Comparison of ENCODE assay signal across 9 cellular contexts in genomic region chr4:2413821-2414610, GRCh38. TPM values are rescaled to one million over a fixed set of nuclear protein-coding genes. Genes with fewer than 3 reads are reported as not detected.
DNase-seq lines count a peak whose midpoint lies in the region; ATAC-seq and TF ChIP-seq lines count a peak whose summit lies in the region.
"Had no signal": no experiment of that assay in that cellular context is flagged by ENCODE, and none has a peak within 500 bp of the region (broad histone marks: within the 10 kb centered on the region; RNA-seq: fewer than 3 reads in every experiment).

No MANE protein-coding gene starts in this region.

- intact Hi-C loops in activated CD4-positive, alpha-beta T cell treated with anti-CD3 and anti-CD28 coated beads for 36 hours (cut with DNase I, micrococcal nuclease): loop anchor here (1.0 to 5.0 kb wide), 10 partner anchors 49 to 558 kb away; partner anchors contain the start of genes HAUS3 (in 2 of the 2), MXD4 (in 2 of the 2), POLN (in 2 of the 2) and RNF4 (in 2 of the 2)
- intact Hi-C loops in activated CD8-positive, alpha-beta T cell treated with anti-CD3 and anti-CD28 coated beads for 36 hours (cut with micrococcal nuclease): loop anchor here (2.0 to 5.0 kb wide), 3 partner anchors 132 to 172 kb away; partner anchors contain the start of genes HAUS3, MXD4 and POLN
- intact Hi-C loops in stomach (cut with DNase I; ENCODE audit: low total_unique reads): loop anchor here (10.0 kb wide), 1 partner anchor 169 kb away; the partner anchor contains the start of genes HAUS3 and POLN

- H3K4me3 ChIP-seq in gastroesophageal sphincter (no peak overlapping the region), stomach (peak overlapping the region in 1 of 4 donors; percentile 36)
- H3K4me3 ChIP-seq: lung had no signal

- CTCF ChIA-PET in activated CD4-positive, alpha-beta T cell treated with anti-CD3 and anti-CD28 coated beads for 36 hours (lab: Charles Lee): interaction anchor here (0.9 to 2.2 kb wide), 5 partner anchors 8 to 195 kb away, joined by 3 to 9 read pairs (median 3); partner anchors contain the start of gene RNF4
- CTCF ChIA-PET in activated CD8-positive, alpha-beta T cell treated with anti-CD3 and anti-CD28 coated beads for 36 hours (lab: Charles Lee): interaction anchor here (1.1 to 2.2 kb wide), 4 partner anchors 28 to 194 kb away, joined by 3 to 10 read pairs (median 7); partner anchors contain the start of gene RNF4

- no peaks in the 10 kb centered on the region for H3K36me3 ChIP-seq in gastroesophageal sphincter
- H3K36me3 ChIP-seq in stomach: no peaks in the 10 kb centered on the region

- H3K27me3 ChIP-seq in gastroesophageal sphincter (peaks cover 34% of the 10 kb centered on the region), stomach (peaks cover 0 to 28% (median 11%) of the 10 kb centered on the region in 3 donors)

- TF ChIP-seq CTCF in activated CD8-positive, alpha-beta T cell treated with anti-CD3 and anti-CD28 coated beads for 36 hours (IDR thresholded peaks at IDR 0.05): no peak
- TF ChIP-seq CTCF in gastroesophageal sphincter (IDR thresholded peaks at IDR 0.05): no peak
- no peak for TF ChIP-seq CTCF in stomach (IDR thresholded peaks at IDR 0.05)

- WGBS in gastroesophageal sphincter (ENCODE audit: low coverage in 1 of 2), 2 donors: 76% methylated on average over 3 of the region's 14 CpGs; no CpG with 5 or more reads in 1 of the 2 donors
- WGBS in stomach, 5 donors: 47 to 67% (median 57%) methylated on average over 11 to 14 of the region's 14 CpGs

- peak overlapping the region; percentile 70 for H3K4me3 Mint-ChIP-seq in activated CD4-positive, alpha-beta T cell treated with anti-CD3 and anti-CD28 coated beads for 36 hours
- H3K4me3 Mint-ChIP-seq in activated CD8-positive, alpha-beta T cell treated with anti-CD3 and anti-CD28 coated beads for 36 hours: peak overlapping the region; percentile 56

- H3K27me3 Mint-ChIP-seq in activated CD4-positive, alpha-beta T cell treated with anti-CD3 and anti-CD28 coated beads for 36 hours: peaks cover 9% of the 10 kb centered on the region
- peaks cover 26% of the 10 kb centered on the region for H3K27me3 Mint-ChIP-seq in activated CD8-positive, alpha-beta T cell treated with anti-CD3 and anti-CD28 coated beads for 36 hours

- H3K27ac ChIP-seq in gastroesophageal sphincter (peak overlapping the region in 3 of 4 donors; percentile 45 to 75 (median 58)), stomach (peak overlapping the region; percentile 63 to 84 (median 79))

- TF ChIP-seq POLR2A in gastroesophageal sphincter (IDR thresholded peaks at IDR 0.05): no peak
- no peak for TF ChIP-seq POLR2A in stomach (IDR thresholded peaks at IDR 0.05)

- no peak for TF ChIP-seq EP300 in gastroesophageal sphincter (IDR thresholded peaks at IDR 0.05)
- TF ChIP-seq EP300 in stomach (IDR thresholded peaks at IDR 0.05): no peak

- peak; percentile 68 for DNase-seq in activated CD4-positive, alpha-beta T cell treated with anti-CD3 and anti-CD28 coated beads for 36 hours
- no peak for DNase-seq in activated CD4-positive, alpha-beta T cell treated with anti-CD3 and anti-CD28 coated beads for 1 hour
- peak; percentile 51 for DNase-seq in activated CD8-positive, alpha-beta T cell treated with anti-CD3 and anti-CD28 coated beads for 36 hours
- DNase-seq in stomach (peak; percentile 38), COR-L47 (lab: John Stamatoyannopoulos, UW) (no peak), NCI-H1092 treated with DMSO at 0.1 percent for 48 hours (lab: John Stamatoyannopoulos, UW) (no peak)

- no peak for ATAC-seq in activated CD4-positive, alpha-beta T cell treated with anti-CD3 and anti-CD28 coated beads for 36 hours
- ATAC-seq in activated CD8-positive, alpha-beta T cell treated with anti-CD3 and anti-CD28 coated beads for 36 hours: no peak
- no peak for ATAC-seq in gastroesophageal sphincter
- ATAC-seq in HG02642 (IDR thresholded peaks at IDR 0.05; ENCODE audit: poor library complexity, unreplicated experiment): no peak

- H3K9me3 ChIP-seq in gastroesophageal sphincter (no peaks in the 10 kb centered on the region), stomach (no peaks in the 10 kb centered on the region)

- H3K27ac Mint-ChIP-seq in activated CD4-positive, alpha-beta T cell treated with anti-CD3 and anti-CD28 coated beads for 36 hours: peak overlapping the region; percentile 97
- peak overlapping the region; percentile 99 for H3K27ac Mint-ChIP-seq in activated CD8-positive, alpha-beta T cell treated with anti-CD3 and anti-CD28 coated beads for 36 hours

- H3K36me3 Mint-ChIP-seq in activated CD4-positive, alpha-beta T cell treated with anti-CD3 and anti-CD28 coated beads for 36 hours (ENCODE audit: low read depth): no peaks in the 10 kb centered on the region
- no peaks in the 10 kb centered on the region for H3K36me3 Mint-ChIP-seq in activated CD8-positive, alpha-beta T cell treated with anti-CD3 and anti-CD28 coated beads for 36 hours (ENCODE audit: low read depth)

- POLR2A ChIA-PET in activated CD4-positive, alpha-beta T cell treated with anti-CD3 and anti-CD28 coated beads for 36 hours (lab: Charles Lee): interaction anchor here (2.3 kb wide), 1 partner anchor 55 kb away, joined by 14 read pairs; the partner anchor contains the start of gene RNF4
- POLR2A ChIA-PET in activated CD8-positive, alpha-beta T cell treated with anti-CD3 and anti-CD28 coated beads for 36 hours (lab: Charles Lee): interaction anchor here (0.6 to 5.0 kb wide), 9 partner anchors 12 to 550 kb away, joined by 3 to 22 read pairs (median 4); partner anchors contain the start of gene RNF4

- H3K4me1 Mint-ChIP-seq in activated CD4-positive, alpha-beta T cell treated with anti-CD3 and anti-CD28 coated beads for 36 hours: peaks cover 66% of the 10 kb centered on the region
- H3K4me1 Mint-ChIP-seq in activated CD8-positive, alpha-beta T cell treated with anti-CD3 and anti-CD28 coated beads for 36 hours (ENCODE audit: low read depth): peaks cover 59% of the 10 kb centered on the region

- H3K9me3 Mint-ChIP-seq in activated CD4-positive, alpha-beta T cell treated with anti-CD3 and anti-CD28 coated beads for 36 hours (ENCODE audit: low read depth): no peaks in the 10 kb centered on the region
- H3K9me3 Mint-ChIP-seq in activated CD8-positive, alpha-beta T cell treated with anti-CD3 and anti-CD28 coated beads for 36 hours: no peaks in the 10 kb centered on the region

- peaks cover 0 to 58% (median 32%) of the 10 kb centered on the region in 3 donors for H3K4me1 ChIP-seq in gastroesophageal sphincter
- H3K4me1 ChIP-seq in stomach: peaks cover 32 to 58% (median 49%) of the 10 kb centered on the region in 4 donors

RNA-seq across cellular contexts. Expression of gene ZFYVE28, which starts 4.4 kb away (rescaled TPM):
- 1 to 10 TPM; 8.7 to 9.3 TPM for total RNA-seq in activated CD4-positive, alpha-beta T cell treated with anti-CD3 and anti-CD28 coated beads for 36 hours
- total RNA-seq in activated CD8-positive, alpha-beta T cell treated with anti-CD3 and anti-CD28 coated beads for 36 hours: 1 to 10 TPM; 4.9 to 7.0 TPM
- total RNA-seq in gastroesophageal sphincter (10 to 100 TPM in 2 of 4 donors, 1 to 10 TPM in 2; 4.4 to 12.0 (median 8.2) TPM), stomach (10 to 100 TPM in 3 of 5 donors, 1 to 10 TPM in 2; 5.1 to 88.8 (median 16.9) TPM)
- polyA plus RNA-seq in stomach: 1 to 10 TPM; 4.9 to 6.5 (median 5.3) TPM

RNA-seq across cellular contexts. Expression of gene CFAP99, which starts 4.7 kb away (rescaled TPM):
- under 1 TPM in 1 of 2 experiments, not detected in 1; 0.05 TPM for total RNA-seq in activated CD4-positive, alpha-beta T cell treated with anti-CD3 and anti-CD28 coated beads for 36 hours
- total RNA-seq in activated CD8-positive, alpha-beta T cell treated with anti-CD3 and anti-CD28 coated beads for 36 hours: not detected
- not detected for total RNA-seq in gastroesophageal sphincter
- total RNA-seq in stomach: 1 to 10 TPM in 1 of 5 donors, under 1 TPM in 2, not detected in 2; 0.45 to 1.4 (median 0.92) TPM
- under 1 TPM in 2 of 3 donors, not detected in 1; 0.05 to 0.62 TPM for polyA plus RNA-seq in stomach

RNA-seq across cellular contexts. Expression of gene RNF4, which starts 54.9 kb away (rescaled TPM):
- total RNA-seq in activated CD4-positive, alpha-beta T cell treated with anti-CD3 and anti-CD28 coated beads for 36 hours: 10 to 100 TPM; 87.5 to 94.1 TPM
- total RNA-seq in activated CD8-positive, alpha-beta T cell treated with anti-CD3 and anti-CD28 coated beads for 36 hours: 10 to 100 TPM; 94.6 to 96.2 TPM
- total RNA-seq in gastroesophageal sphincter: 10 to 100 TPM; 30.2 to 64.3 (median 43.1) TPM
- 10 to 100 TPM in 4 of 5 donors, 1 to 10 TPM in 1; 5.3 to 75.2 (median 42.9) TPM for total RNA-seq in stomach
- 10 to 100 TPM; 15.3 to 29.3 (median 28.8) TPM for polyA plus RNA-seq in stomach

Comparison
In these comparisons a context has a peak if more than half of its experiments do, and no peak if none do; other contexts are left out.
1. DNase-seq: peak in activated CD4-positive, alpha-beta T cell treated with anti-CD3 and anti-CD28 coated beads for 36 hours (single experiment), activated CD8-positive, alpha-beta T cell treated with anti-CD3 and anti-CD28 coated beads for 36 hours (single experiment) and stomach (single experiment); none in activated CD4-positive, alpha-beta T cell treated with anti-CD3 and anti-CD28 coated beads for 1 hour (single experiment), COR-L47 (single experiment) and NCI-H1092 treated with DMSO at 0.1 percent for 48 hours (single experiment).